ENCODE assay signal across 1 cellular context in genomic region chr15:22952826-22953579, GRCh38.
TF ChIP-seq lines count a peak whose summit lies in the region.

No MANE protein-coding gene starts in this region.

TF ChIP-seq in K562, 482 proteins besides CTCF, POLR2A, EP300 and RAD21:
- no peak for TF ChIP-seq KHSRP (IDR thresholded peaks at IDR 0.05)
- peak; percentile 43; the same call in 1 of the 2 replicates for TF ChIP-seq ZNF316 (IDR thresholded peaks at IDR 0.05)
- 0 out of 2 replicates have a peak, but pooled peaks have one; percentile 10 for TF ChIP-seq C11orf30 (IDR thresholded peaks at IDR 0.05; ENCODE audit: low read depth)
- TF ChIP-seq CBX8 (IDR thresholded peaks at IDR 0.05; ENCODE audit: borderline replicate concordance, extremely low read depth, low read depth, low read length, poor library complexity, severe bottlenecking), result no peak
- no peak for TF ChIP-seq USF1 (CRISPR knock-in tag; IDR thresholded peaks at IDR 0.05)
